23 cellular contexts compared by ENCODE assay signal in the genomic region with DNA sequence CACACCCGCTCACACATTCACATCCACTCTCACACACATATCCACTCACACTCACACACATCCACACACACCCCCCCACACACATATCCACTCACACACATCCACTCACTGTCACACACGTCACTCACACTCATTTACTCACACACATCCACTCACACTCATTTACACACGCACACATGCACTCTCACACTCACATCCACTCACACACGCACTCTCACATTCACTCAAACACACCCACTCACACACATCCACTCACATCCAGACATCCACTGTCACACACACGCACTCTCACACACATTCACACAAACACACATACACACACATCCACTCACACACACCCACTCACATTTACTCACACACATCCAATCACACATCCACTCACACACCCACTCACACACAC. TPM values are rescaled to one million over a fixed set of nuclear protein-coding genes. Genes with fewer than 3 reads are reported as not detected.
DNase-seq lines count a peak whose midpoint lies in the region; ATAC-seq and TF ChIP-seq lines count a peak whose summit lies in the region.
"Had no signal": no experiment of that assay in that cellular context is flagged by ENCODE, and none has a peak within 500 bp of the region (broad histone marks: within the 10 kb centered on the region; RNA-seq: fewer than 3 reads in every experiment).

No MANE protein-coding gene starts in this region.

- peaks cover 0 to 4% (median 0%) of the 10 kb centered on the region in 3 donors for H3K27me3 Mint-ChIP-seq in CD14-positive monocyte (ENCODE audit: low read depth in 3 of 3)
- H3K27me3 Mint-ChIP-seq in endodermal cell (ENCODE audit: insufficient read depth): no peaks in the 10 kb centered on the region
- H3K27me3 Mint-ChIP-seq in nephron progenitor cell (ENCODE audit: low read depth, poor library complexity): peaks cover 8% of the 10 kb centered on the region
- H3K27me3 Mint-ChIP-seq: activated B cell treated with CpG ODN at 0.5 μM for 24 hours; activated naive CD8-positive, alpha-beta T cell; stimulated activated naive B cell treated with anti-CD40 and anti-IgM and Interleukin-4, amounts not matched to agents 10 μg/mL and 1 μg/mL and 100 μg/mL, for 72 hours had no signal

- 90 to 94% methylated on average over 4 to 5 of the region's 5 CpGs for WGBS in endodermal cell (ENCODE audit: insufficient coverage in 1 of 2, insufficient read length in 1 of 2), 2 experiments

- DNase-seq in CD14-positive monocyte (ENCODE audit: low spot score) (no peak), endodermal cell (no peak), nephron progenitor cell (no peak), upper lobe of right lung (no peak), SW 1271 (lab: John Stamatoyannopoulos, UW) (no peak)
- no peak for DNase-seq in activated CD4-positive, CD25-positive, alpha-beta regulatory T cell (lab: John Stamatoyannopoulos, UW)
- DNase-seq: activated B cell treated with CpG ODN at 0.5 μM for 24 hours; activated T-cell treated with anti-CD3 and anti-CD28 coated beads, Interleukin-2, amount 50 U/mL, for 72 hours; brain microvascular endothelial cell; DMS79 treated with DMSO at 0.1 percent for 48 hours; left ventricle myocardium superior; NCI-H187; NCI-H446 treated with DMSO at 0.1 percent for 48 hours; Peyer's patch; stimulated activated naive B cell treated with anti-CD40 and anti-IgM and Interleukin-4, amounts not matched to agents 10 μg/mL and 1 μg/mL and 100 μg/mL, for 72 hours; thyroid gland had no signal

- POLR2A ChIA-PET in HEK293 (lab: Yijun Ruan, JAX): no interaction called here

- TF ChIP-seq CTCF in CD14-positive monocyte (IDR thresholded peaks at IDR 0.05): no peak
- no peak for TF ChIP-seq CTCF in HEK293 (tag by site-specific recombination; IDR thresholded peaks at IDR 0.05)
- TF ChIP-seq CTCF in endodermal cell (conservative IDR thresholded peaks at IDR 0.05): no peak
- TF ChIP-seq CTCF in nephron progenitor cell (IDR thresholded peaks at IDR 0.05): no peak
- no peak for TF ChIP-seq CTCF in upper lobe of right lung (IDR thresholded peaks at IDR 0.05)

- H3K27ac ChIP-seq in HEK293 (ENCODE audit: extremely low read depth, low read depth, low read length) (no peak overlapping the region), endodermal cell (ENCODE audit: low read depth, low read length) (no peak overlapping the region), upper lobe of right lung (no peak overlapping the region)
- H3K27ac ChIP-seq: brain microvascular endothelial cell, coronary artery, KMS-11, parathyroid adenoma had no signal

- no peak overlapping the region for H3K9ac ChIP-seq in endodermal cell (ENCODE audit: extremely low read depth, low read length, poor library complexity, severe bottlenecking)
- H3K9ac ChIP-seq: KMS-11, parathyroid adenoma had no signal

- H3K36me3 Mint-ChIP-seq in CD14-positive monocyte (peaks cover 24 to 35% of the 10 kb centered on the region in 2 donors), endodermal cell (ENCODE audit: low read depth) (peaks cover 5% of the 10 kb centered on the region), nephron progenitor cell (ENCODE audit: low read depth) (peaks cover 6% of the 10 kb centered on the region)

- CTCF ChIA-PET in HEK293 (lab: Yijun Ruan, JAX): no interaction called here

- H3K9me3 Mint-ChIP-seq in CD14-positive monocyte (peaks cover 0 to 2% (median 0%) of the 10 kb centered on the region in 7 donors), endodermal cell (no peaks in the 10 kb centered on the region), nephron progenitor cell (no peaks in the 10 kb centered on the region)
- H3K9me3 Mint-ChIP-seq: activated B cell treated with CpG ODN at 0.5 μM for 24 hours; activated T-cell treated with anti-CD3 and anti-CD28 coated beads, Interleukin-2, amount 50 U/mL, for 72 hours; stimulated activated naive B cell treated with anti-CD40 and anti-IgM and Interleukin-4, amounts not matched to agents 10 μg/mL and 1 μg/mL and 100 μg/mL, for 72 hours had no signal

- H3K36me3 ChIP-seq in HEK293 (ENCODE audit: control insufficient read depth in 2 of 2, insufficient read depth in 1 of 2, low read length in 2 of 2) (peaks cover 0 to 6% of the 10 kb centered on the region in 2 experiments; a peak in 1 of 3 replicates), endodermal cell (ENCODE audit: control insufficient read depth, insufficient read depth, low read length) (no peaks in the 10 kb centered on the region), upper lobe of right lung (no peaks in the 10 kb centered on the region)
- H3K36me3 ChIP-seq: brain microvascular endothelial cell, Peyer's patch had no signal

- H3K9me3 ChIP-seq in HEK293 (ENCODE audit: control insufficient read depth, insufficient read depth, low read depth, low read length) (no peaks in the 10 kb centered on the region), endodermal cell (ENCODE audit: control insufficient read depth, low read length) (no peaks in the 10 kb centered on the region), upper lobe of right lung (no peaks in the 10 kb centered on the region)
- H3K9me3 ChIP-seq: Peyer's patch, thyroid gland had no signal

- no peak for ATAC-seq in upper lobe of right lung
- ATAC-seq in GM21526 (IDR thresholded peaks at IDR 0.05; ENCODE audit: low FRiP score, unreplicated experiment): no peak
- ATAC-seq: activated T-cell treated with anti-CD3 and anti-CD28 coated beads, Interleukin-2, amount 50 U/mL, for 72 hours; left ventricle myocardium superior; sciatic nerve; stimulated activated naive B cell treated with anti-CD40 and anti-IgM and Interleukin-4, amounts not matched to agents 10 μg/mL and 1 μg/mL and 100 μg/mL, for 72 hours had no signal

- H3K4me3 ChIP-seq in HEK293 (ENCODE audit: low read depth, low read length) (no peak overlapping the region), endodermal cell (ENCODE audit: low read length) (no peak overlapping the region), upper lobe of right lung (no peak overlapping the region)
- H3K4me3 ChIP-seq: coronary artery, Peyer's patch, thyroid gland had no signal

- peak overlapping the region in 4 of 7 donors; percentile 1 to 64 (median 32) for H3K27ac Mint-ChIP-seq in CD14-positive monocyte
- H3K27ac Mint-ChIP-seq in endodermal cell: peak overlapping the region; percentile 6
- H3K27ac Mint-ChIP-seq in nephron progenitor cell: peak overlapping the region; percentile 2
- H3K27ac Mint-ChIP-seq: activated B cell treated with CpG ODN at 0.5 μM for 24 hours; activated naive CD8-positive, alpha-beta T cell; activated T-cell treated with anti-CD3 and anti-CD28 coated beads, Interleukin-2, amount 50 U/mL, for 72 hours; stimulated activated naive B cell treated with anti-CD40 and anti-IgM and Interleukin-4, amounts not matched to agents 10 μg/mL and 1 μg/mL and 100 μg/mL, for 72 hours had no signal

- H3K4me3 Mint-ChIP-seq in CD14-positive monocyte (no peak overlapping the region), endodermal cell (no peak overlapping the region), nephron progenitor cell (peak overlapping the region; percentile 14)
- H3K4me3 Mint-ChIP-seq: activated B cell treated with CpG ODN at 0.5 μM for 24 hours; activated naive CD8-positive, alpha-beta T cell; activated T-cell treated with anti-CD3 and anti-CD28 coated beads, Interleukin-2, amount 50 U/mL, for 72 hours; stimulated activated naive B cell treated with anti-CD40 and anti-IgM and Interleukin-4, amounts not matched to agents 10 μg/mL and 1 μg/mL and 100 μg/mL, for 72 hours had no signal

- peaks cover 3% of the 10 kb centered on the region; the same call in 1 of the 2 replicates for H3K4me1 ChIP-seq in HEK293 (ENCODE audit: control insufficient read depth, insufficient read depth, low read length)
- peaks cover 4% of the 10 kb centered on the region for H3K4me1 ChIP-seq in endodermal cell (ENCODE audit: control insufficient read depth, insufficient read depth, low read length)
- peaks cover 57% of the 10 kb centered on the region for H3K4me1 ChIP-seq in upper lobe of right lung

- H3K27me3 ChIP-seq in endodermal cell (ENCODE audit: control insufficient read depth, insufficient read depth, low read length, poor library complexity, severe bottlenecking): no peaks in the 10 kb centered on the region
- no peaks in the 10 kb centered on the region for H3K27me3 ChIP-seq in upper lobe of right lung
- H3K27me3 ChIP-seq: brain microvascular endothelial cell, Peyer's patch, thyroid gland had no signal

- H3K4me1 Mint-ChIP-seq in CD14-positive monocyte (peaks cover 70% of the 10 kb centered on the region), endodermal cell (peaks cover 29% of the 10 kb centered on the region), nephron progenitor cell (peaks cover 69% of the 10 kb centered on the region)

- intact Hi-C loops in CD14-positive monocyte (cut with micrococcal nuclease) (no loop called here), upper lobe of right lung (cut with DNase I) (no loop called here)

TF ChIP-seq in HEK293, 187 proteins besides CTCF, POLR2A, EP300 and RAD21 (continues in another document):
- peak; percentile 19; the same call in 1 of the 2 replicates for TF ChIP-seq ZNF785 (tag by site-specific recombination; IDR thresholded peaks at IDR 0.05)
- no peak for TF ChIP-seq PRDM4 (tag by site-specific recombination; IDR thresholded peaks at IDR 0.05)
- TF ChIP-seq EGR2 (tag by site-specific recombination; IDR thresholded peaks at IDR 0.05; ENCODE audit: low read depth): peak; percentile 93
- TF ChIP-seq ZFHX2 (tag by site-specific recombination; conservative IDR thresholded peaks at IDR 0.05): peak; percentile 97
- peak; percentile 75; the same call in 1 of the 2 replicates for TF ChIP-seq ZNF571 (tag by site-specific recombination; IDR thresholded peaks at IDR 0.05)
- no peak for TF ChIP-seq ZNF596 (tag by site-specific recombination; IDR thresholded peaks at IDR 0.05)

RNA-seq across cellular contexts. Expression of gene PWWP2B, which starts 18.3 kb away (rescaled TPM):
- polyA plus RNA-seq in CD14-positive monocyte: 1 to 10 TPM; 2.4 to 2.7 TPM
- total RNA-seq in endodermal cell (10 to 100 TPM; 11.4 to 13.9 TPM), upper lobe of right lung (26.0 TPM)
- 7.5 TPM for polyA plus RNA-seq in endodermal cell (2013, experiment 1 of 2)
- 6.7 TPM for polyA plus RNA-seq in endodermal cell (2013, experiment 2 of 2)
